ENCODE assay signal across 8 cellular contexts in genomic region chr17:28717578-28718316, GRCh38. TPM values are rescaled to one million over a fixed set of nuclear protein-coding genes. Genes with fewer than 3 reads are reported as not detected.
A peak's percentile ranks its signal among the peaks of the same experiment; 100 is the strongest.
DNase-seq lines count a peak whose midpoint lies in the region; ATAC-seq and TF ChIP-seq lines count a peak whose summit lies in the region.

RAB34 (minus strand) TSS chr17:28717868; CDS start chr17:28717266, 602 bp downstream.

- H3K4me1 ChIP-seq in esophagus muscularis mucosa (peaks cover 49 to 65% (median 62%) of the 10 kb centered on the region in 4 donors), mucosa of descending colon (ENCODE audit: low read depth) (peaks cover 31% of the 10 kb centered on the region), tibial nerve (peaks cover 0 to 70% (median 43%) of the 10 kb centered on the region in 4 donors)

- H3K27me3 ChIP-seq in esophagus muscularis mucosa = no peaks in the 10 kb centered on the region
- no peaks in the 10 kb centered on the region for H3K27me3 ChIP-seq in tibial nerve

- no peaks in the 10 kb centered on the region for H3K9me3 ChIP-seq in esophagus muscularis mucosa
- no peaks in the 10 kb centered on the region for H3K9me3 ChIP-seq in mucosa of descending colon
- no peaks in the 10 kb centered on the region for H3K9me3 ChIP-seq in tibial nerve

- H3K36me3 ChIP-seq in esophagus muscularis mucosa (peaks cover 20 to 50% (median 39%) of the 10 kb centered on the region in 4 donors), mucosa of descending colon (ENCODE audit: low read depth) (peaks cover 3% of the 10 kb centered on the region), tibial nerve (peaks cover 4 to 50% (median 11%) of the 10 kb centered on the region in 3 donors)

- peak within 1 kb of the TSS; percentile 88 to 97 (median 90) for H3K27ac ChIP-seq in esophagus muscularis mucosa (replicated peaks in 1 of 4)
- H3K27ac ChIP-seq in tibial nerve = peak within 1 kb of the TSS; percentile 83 to 99 (median 96)

- TF ChIP-seq POLR2A in esophagus muscularis mucosa (IDR thresholded peaks at IDR 0.05; ENCODE audit: low read depth) (peak; percentile 5), tibial nerve (IDR thresholded peaks at IDR 0.05) (peak in 1 of 2 donors; percentile 42)

- TF ChIP-seq EP300 in esophagus muscularis mucosa (IDR thresholded peaks at IDR 0.05) = no peak
- TF ChIP-seq EP300 in tibial nerve (IDR thresholded peaks at IDR 0.05) = peak in 1 of 2 donors; percentile 71

- no peak for ATAC-seq in mucosa of descending colon
- ATAC-seq in GM18870 (IDR thresholded peaks at IDR 0.05; ENCODE audit: unreplicated experiment) = no peak
- no peak for ATAC-seq in GM21515 (IDR thresholded peaks at IDR 0.05; ENCODE audit: unreplicated experiment)

- TF ChIP-seq CTCF in WI38 (IDR thresholded peaks at IDR 0.05; ENCODE audit: low read depth, low read length) (peak; percentile 15; the same call in 1 of the 2 replicates), esophagus muscularis mucosa (IDR thresholded peaks at IDR 0.05) (peak; percentile 32 to 34 (median 33)), mucosa of descending colon (IDR thresholded peaks at IDR 0.05) (no peak), tibial nerve (IDR thresholded peaks at IDR 0.05) (peak in 4 of 5 experiments; percentile 15 to 33 (median 21))

- WGBS in esophagus muscularis mucosa = 28% methylated on average over 13 of the region's 59 CpGs
- WGBS in tibial nerve, 2 donors = 5% methylated on average over 22 to 50 of the region's 59 CpGs

- intact Hi-C loops in esophagus muscularis mucosa (cut with DNase I) = no loop called here
- intact Hi-C loops in mucosa of descending colon (cut with DNase I, micrococcal nuclease) = no loop called here

- H3K4me3 ChIP-seq in WI38 (ENCODE audit: low read depth, low read length) = peak within 1 kb of the TSS; percentile 93
- H3K4me3 ChIP-seq in esophagus muscularis mucosa = peak within 1 kb of the TSS; percentile 68 to 83 (median 76)
- H3K4me3 ChIP-seq in mucosa of descending colon = peak within 1 kb of the TSS; percentile 24
- peak within 1 kb of the TSS; percentile 58 to 88 (median 72) for H3K4me3 ChIP-seq in tibial nerve

- DNase-seq in DMS153 (lab: John Stamatoyannopoulos, UW) = peak; percentile 51
- peak; percentile 74 for DNase-seq in HuH-7.5 (ENCODE audit: low spot score)
- DNase-seq in esophagus muscularis mucosa (ENCODE audit: extremely low spot score) = peak; percentile 95
- DNase-seq in mucosa of descending colon = peak; percentile 50 to 79 (median 70)
- DNase-seq in tibial nerve (ENCODE audit: low spot score in 2 of 2) = peak; percentile 54 to 63

RNA-seq across cellular contexts. Expression of gene RAB34, which starts in this region (rescaled TPM):
- total RNA-seq in esophagus muscularis mucosa (100 to 1,000 TPM; 147 to 216 (median 202) TPM), mucosa of descending colon (10 to 100 TPM in 2 of 3 donors, 1 to 10 TPM in 1; 6.5 to 74.4 (median 19.3) TPM), tibial nerve (100 to 1,000 TPM; 189 to 298 (median 196) TPM)

Comparison
In these comparisons a context has a peak if more than half of its experiments do, and no peak if none do; other contexts are left out.
1. H3K4me3 ChIP-seq: peak in every context shown above with its lines; median percentile 93 in WI38; 76 in esophagus muscularis mucosa; 72 in tibial nerve; 24 in mucosa of descending colon.